ENCODE assay signal across 25 cellular contexts in genomic region chrX:2321411-2321810, GRCh38.
DNase-seq lines count a peak whose midpoint lies in the region; ATAC-seq, FAIRE-seq and TF ChIP-seq lines count a peak whose summit lies in the region.
"Had no signal": no experiment of that assay in that cellular context is flagged by ENCODE, and none has a peak within 500 bp of the region (broad histone marks: within the 10 kb centered on the region; RNA-seq: fewer than 3 reads in every experiment).

No MANE protein-coding gene starts in this region.

- no peak for TF ChIP-seq POLR2A in A549 (IDR thresholded peaks at IDR 0.05; ENCODE audit: low read length)
- no peak for TF ChIP-seq POLR2A in vagina (IDR thresholded peaks at IDR 0.05)

- 60% methylated on average over 9 of the region's 9 CpGs for WGBS in A549 (ENCODE audit: missing lambda C conversion rate)
- 55 to 78% (median 61%) methylated on average over 9 of the region's 9 CpGs for WGBS in psoas muscle, 3 donors

- H3K4me3 Mint-ChIP-seq in activated B cell treated with CpG ODN at 0.5 μM for 24 hours = no peak overlapping the region
- H3K4me3 Mint-ChIP-seq in osteocyte (ENCODE audit: unreplicated experiment) = no peak overlapping the region
- H3K4me3 Mint-ChIP-seq: activated naive CD4-positive, alpha-beta T cell treated with anti-CD3 and anti-CD28 coated beads, Interleukin-2, amount 10 ng/mL, durations not matched to agents 7 days and 5 days; immature natural killer cell; memory B cell; natural killer cell; stimulated activated memory B cell treated with anti-CD40 and anti-IgM and Interleukin-4, amounts not matched to agents 10 μg/mL and 1 μg/mL and 100 μg/mL, for 72 hours had no signal

- H3K36me3 Mint-ChIP-seq in activated B cell treated with CpG ODN at 0.5 μM for 24 hours (ENCODE audit: low read depth) = peaks cover 5% of the 10 kb centered on the region
- peaks cover 1% of the 10 kb centered on the region for H3K36me3 Mint-ChIP-seq in osteocyte (ENCODE audit: unreplicated experiment)
- H3K36me3 Mint-ChIP-seq: immature natural killer cell, natural killer cell had no signal

- H3K4me3 ChIP-seq in A549 (peak overlapping the region; percentile 8; the same call in 1 of the 3 replicates), left lung (no peak overlapping the region), psoas muscle (peak overlapping the region; percentile 38), vagina (no peak overlapping the region)

- H3K36me3 ChIP-seq in left lung = no peaks in the 10 kb centered on the region
- no peaks in the 10 kb centered on the region for H3K36me3 ChIP-seq in psoas muscle (ENCODE audit: insufficient read depth in 1 of 2, low read depth in 1 of 2)
- H3K36me3 ChIP-seq in vagina = no peaks in the 10 kb centered on the region

- H3K4me1 Mint-ChIP-seq in activated B cell treated with CpG ODN at 0.5 μM for 24 hours (peaks cover 57% of the 10 kb centered on the region), osteocyte (ENCODE audit: unreplicated experiment) (peaks cover 3% of the 10 kb centered on the region)
- H3K4me1 Mint-ChIP-seq: activated naive CD4-positive, alpha-beta T cell treated with anti-CD3 and anti-CD28 coated beads, Interleukin-2, amount 10 ng/mL, durations not matched to agents 7 days and 5 days had no signal

- no peak for TF ChIP-seq RAD21 in A549 (conservative IDR thresholded peaks at IDR 0.05 in 1 of 2, IDR thresholded peaks at IDR 0.05 in 1 of 2)

- no peaks in the 10 kb centered on the region for H3K27me3 Mint-ChIP-seq in activated B cell treated with CpG ODN at 0.5 μM for 24 hours
- H3K27me3 Mint-ChIP-seq in osteocyte (ENCODE audit: unreplicated experiment) = no peaks in the 10 kb centered on the region
- H3K27me3 Mint-ChIP-seq: activated naive CD4-positive, alpha-beta T cell treated with anti-CD3 and anti-CD28 coated beads, Interleukin-2, amount 10 ng/mL, durations not matched to agents 7 days and 5 days; memory B cell; stimulated activated memory B cell treated with anti-CD40 and anti-IgM and Interleukin-4, amounts not matched to agents 10 μg/mL and 1 μg/mL and 100 μg/mL, for 72 hours had no signal

- FAIRE-seq in A549 (lab: Jason Lieb, UNC) = no peak
- FAIRE-seq: A204.1, endothelial cell of umbilical vein, TTC549 had no signal

- DNase-seq in A549 (ENCODE audit: low read depth in 1 of 2, low spot score in 1 of 2) = no peak
- DNase-seq in activated B cell treated with CpG ODN at 0.5 μM for 24 hours = no peak
- no peak for DNase-seq in left lung
- no peak for DNase-seq in psoas muscle
- DNase-seq in osteocyte (ENCODE audit: extremely low spot score, unreplicated experiment) = no peak
- no peak for DNase-seq in mucosa of gallbladder (ENCODE audit: low spot score)
- DNase-seq in stimulated activated naive CD4-positive, alpha-beta T cell treated with Interleukin-2 at 50 U/mL for 16 hours (lab: John Stamatoyannopoulos, UW) = no peak
- no peak for DNase-seq in vagina (ENCODE audit: extremely low spot score in 2 of 2)
- DNase-seq: activated CD4-positive, alpha-beta T cell treated with anti-CD3 and anti-CD28 coated beads for 4 hours; activated naive CD4-positive, alpha-beta T cell treated with anti-CD3 and anti-CD28 coated beads, Interleukin-2, amount 10 ng/mL, durations not matched to agents 7 days and 5 days; activated T-cell treated with anti-CD3 and anti-CD28 coated beads, Interleukin-2, amount 50 U/mL, for 48 hours; amygdala; C1 segment of cervical spinal cord; EL; immature natural killer cell; natural killer cell; NCI-H1092; NCI-H187 treated with DMSO at 0.1 percent for 48 hours; NCI-H2227 treated with DMSO at 0.1 percent for 48 hours; SHP77 had no signal

- H3K27me3 ChIP-seq in left lung = no peaks in the 10 kb centered on the region
- H3K27me3 ChIP-seq in psoas muscle (ENCODE audit: insufficient read depth in 3 of 3, low read length in 2 of 3) = no peaks in the 10 kb centered on the region
- no peaks in the 10 kb centered on the region for H3K27me3 ChIP-seq in vagina

- TF ChIP-seq CTCF in A549 (IDR thresholded peaks at IDR 0.05) = no peak
- TF ChIP-seq CTCF in activated B cell treated with CpG ODN at 0.5 μM for 24 hours (IDR thresholded peaks at IDR 0.05) = no peak
- TF ChIP-seq CTCF in left lung (IDR thresholded peaks at IDR 0.05) = no peak
- TF ChIP-seq CTCF in psoas muscle (IDR thresholded peaks at IDR 0.05) = no peak
- no peak for TF ChIP-seq CTCF in osteocyte (IDR thresholded peaks at IDR 0.05)
- TF ChIP-seq CTCF in vagina (IDR thresholded peaks at IDR 0.05) = no peak

- CTCF ChIA-PET in A549 (lab: Yijun Ruan, JAX) = no interaction called here
- CTCF ChIA-PET in activated B cell treated with CpG ODN at 0.5 μM for 24 hours (lab: Charles Lee) = no interaction called here

- H3K4me2 ChIP-seq in A549 = peak overlapping the region; percentile 65

- TF ChIP-seq EP300 in A549 (IDR thresholded peaks at IDR 0.05) = no peak

- POLR2A ChIA-PET in A549 (lab: Yijun Ruan, JAX) = no interaction called here
- POLR2A ChIA-PET in activated B cell treated with CpG ODN at 0.5 μM for 24 hours (lab: Charles Lee) = no interaction called here

- H3K27ac Mint-ChIP-seq in activated B cell treated with CpG ODN at 0.5 μM for 24 hours = peak overlapping the region; percentile 53
- no peak overlapping the region for H3K27ac Mint-ChIP-seq in osteocyte (ENCODE audit: unreplicated experiment)
- H3K27ac Mint-ChIP-seq: activated naive CD4-positive, alpha-beta T cell treated with anti-CD3 and anti-CD28 coated beads, Interleukin-2, amount 10 ng/mL, durations not matched to agents 7 days and 5 days; immature natural killer cell; memory B cell; natural killer cell; stimulated activated memory B cell treated with anti-CD40 and anti-IgM and Interleukin-4, amounts not matched to agents 10 μg/mL and 1 μg/mL and 100 μg/mL, for 72 hours had no signal

- peaks cover 26% of the 10 kb centered on the region for H3K4me1 ChIP-seq in A549
- peaks cover 0 to 17% of the 10 kb centered on the region in 2 donors for H3K4me1 ChIP-seq in left lung
- no peaks in the 10 kb centered on the region for H3K4me1 ChIP-seq in psoas muscle
- H3K4me1 ChIP-seq in vagina = peaks cover 6% of the 10 kb centered on the region

- intact Hi-C loops in activated B cell treated with CpG ODN at 0.5 μM for 24 hours (cut with micrococcal nuclease) = loop anchor here (2.0 kb wide), 1 partner anchor 17 kb away; no protein-coding TSS in a partner anchor
- intact Hi-C loops in left lung (cut with DNase I) = no loop called here
- intact Hi-C loops in psoas muscle (cut with DNase I) = loop anchor here (5.0 to 10.0 kb wide), 4 partner anchors 181 to 1947 kb away; partner anchors contain the start of genes AKAP17A (in 1 of the 2), DHRSX (in 1 of the 2) and ZBED1 (in 1 of the 2)
- intact Hi-C loops in vagina (cut with DNase I) = no loop called here

- H3K9me3 Mint-ChIP-seq in activated B cell treated with CpG ODN at 0.5 μM for 24 hours (peaks cover 2% of the 10 kb centered on the region), osteocyte (ENCODE audit: unreplicated experiment) (no peaks in the 10 kb centered on the region)
- H3K9me3 Mint-ChIP-seq: immature natural killer cell; natural killer cell; stimulated activated memory B cell treated with anti-CD40 and anti-IgM and Interleukin-4, amounts not matched to agents 10 μg/mL and 1 μg/mL and 100 μg/mL, for 72 hours had no signal

- peak overlapping the region; percentile 53 to 60 for H3K27ac ChIP-seq in A549
- H3K27ac ChIP-seq in left lung = peak overlapping the region; percentile 53 to 92
- H3K27ac ChIP-seq in psoas muscle = peak overlapping the region; percentile 87
- H3K27ac ChIP-seq in vagina = no peak overlapping the region

- ATAC-seq in A549 (no peak), activated B cell treated with CpG ODN at 0.5 μM for 24 hours (ENCODE audit: low read depth) (peak; percentile 28), left lung (no peak), psoas muscle (peak; percentile 32 to 54 (median 43))
- ATAC-seq: stimulated activated memory B cell treated with anti-CD40 and anti-IgM and Interleukin-4, amounts not matched to agents 10 μg/mL and 1 μg/mL and 100 μg/mL, for 72 hours had no signal

- H3K9me3 ChIP-seq in A549 = no peaks in the 10 kb centered on the region
- no peaks in the 10 kb centered on the region for H3K9me3 ChIP-seq in left lung
- H3K9me3 ChIP-seq in psoas muscle = no peaks in the 10 kb centered on the region
- H3K9me3 ChIP-seq in vagina = no peaks in the 10 kb centered on the region

TF ChIP-seq in A549, 52 proteins besides CTCF, POLR2A, EP300 and RAD21 (continues in another document):
- no peak for TF ChIP-seq POLR2AphosphoS2 (conservative IDR thresholded peaks at IDR 0.05; ENCODE audit: low read length)
- no peak for TF ChIP-seq ATOH8 (CRISPR knock-in tag; IDR thresholded peaks at IDR 0.05; ENCODE audit: low read depth)
- TF ChIP-seq MAZ (IDR thresholded peaks at IDR 0.05; ENCODE audit: borderline replicate concordance, low read depth, low read length) = no peak
- no peak for TF ChIP-seq NFE2L2 (conservative IDR thresholded peaks at IDR 0.05; ENCODE audit: low read length)
- no peak for TF ChIP-seq MAFK (IDR thresholded peaks at IDR 0.05; ENCODE audit: partially characterized antibody)
- TF ChIP-seq BCL3 (IDR thresholded peaks at IDR 0.05) = no peak
- TF ChIP-seq ZNF302 (CRISPR knock-in tag; IDR thresholded peaks at IDR 0.05) = no peak

Comparison
In these comparisons a context has a peak if more than half of its experiments do, and no peak if none do; other contexts are left out.
1. ATAC-seq: peak in activated B cell treated with CpG ODN at 0.5 μM for 24 hours (single experiment) and psoas muscle (4 of 4); none in A549 (0 of 2) and left lung (single experiment).
2. H3K4me3 ChIP-seq: peak in A549 (single experiment) and psoas muscle (single experiment); none in left lung (0 of 2) and vagina (0 of 2).
3. intact Hi-C loops: an anchor here in activated B cell treated with CpG ODN at 0.5 μM for 24 hours (2.0 kb wide) and psoas muscle (5.0 to 10.0 kb wide); none called in left lung and vagina.